In genomic region chr5:45774528-45774927, GRCh38 we compare ENCODE assay signal across 14 cellular contexts.
DNase-seq lines count a peak whose midpoint lies in the region; ATAC-seq and TF ChIP-seq lines count a peak whose summit lies in the region.
"Had no signal": no experiment of that assay in that cellular context is flagged by ENCODE, and none has a peak within 500 bp of the region (broad histone marks: within the 10 kb centered on the region; RNA-seq: fewer than 3 reads in every experiment).

No MANE protein-coding gene starts in this region.

- WGBS in ovary, 3 donors: 14 to 36% (median 18%) methylated on average over 1 of the region's 1 CpG

- H3K27me3 ChIP-seq in RWPE2 (ENCODE audit: insufficient read depth, poor library complexity, severe bottlenecking) (no peaks in the 10 kb centered on the region), ovary (no peaks in the 10 kb centered on the region)

- H3K9me3 Mint-ChIP-seq in HFFc6 (peaks cover 17% of the 10 kb centered on the region), nephron progenitor cell (no peaks in the 10 kb centered on the region)

- H3K9me3 ChIP-seq in RWPE2 (ENCODE audit: severe bottlenecking): peaks cover 6% of the 10 kb centered on the region
- no peaks in the 10 kb centered on the region for H3K9me3 ChIP-seq in ovary

- H3K27ac Mint-ChIP-seq in HFFc6: no peak overlapping the region
- no peak overlapping the region for H3K27ac Mint-ChIP-seq in nephron progenitor cell
- H3K27ac Mint-ChIP-seq: activated CD4-positive, alpha-beta T cell treated with anti-CD3 and anti-CD28 coated beads, Interleukin-2, amount 10 ng/mL, durations not matched to agents 24 days and 14 days; activated naive CD4-positive, alpha-beta T cell treated with anti-CD3 and anti-CD28 coated beads, Interleukin-2, amount 50 U/mL, for 24 hours; memory B cell had no signal

- TF ChIP-seq POLR2A in ovary (IDR thresholded peaks at IDR 0.05): no peak

- intact Hi-C loops in ovary (cut with DNase I): no loop called here

- no peak overlapping the region for H3K4me3 ChIP-seq in RWPE2 (ENCODE audit: severe bottlenecking)
- no peak overlapping the region for H3K4me3 ChIP-seq in ovary
- H3K4me3 ChIP-seq: SK-N-MC had no signal

- H3K27me3 Mint-ChIP-seq in HFFc6 (ENCODE audit: insufficient read depth) (no peaks in the 10 kb centered on the region), nephron progenitor cell (ENCODE audit: low read depth, poor library complexity) (no peaks in the 10 kb centered on the region)
- H3K27me3 Mint-ChIP-seq: activated CD4-positive, alpha-beta T cell treated with anti-CD3 and anti-CD28 coated beads, Interleukin-2, amount 10 ng/mL, durations not matched to agents 24 days and 14 days; activated naive CD4-positive, alpha-beta T cell treated with anti-CD3 and anti-CD28 coated beads, Interleukin-2, amount 50 U/mL, for 24 hours; memory B cell had no signal

- H3K4me1 Mint-ChIP-seq in HFFc6 (ENCODE audit: low read depth): no peaks in the 10 kb centered on the region
- no peaks in the 10 kb centered on the region for H3K4me1 Mint-ChIP-seq in nephron progenitor cell
- H3K4me1 Mint-ChIP-seq: activated CD4-positive, alpha-beta T cell treated with anti-CD3 and anti-CD28 coated beads, Interleukin-2, amount 10 ng/mL, durations not matched to agents 24 days and 14 days; activated naive CD4-positive, alpha-beta T cell treated with anti-CD3 and anti-CD28 coated beads, Interleukin-2, amount 50 U/mL, for 24 hours; memory B cell had no signal

- no peaks in the 10 kb centered on the region for H3K36me3 Mint-ChIP-seq in HFFc6 (ENCODE audit: low read depth)
- H3K36me3 Mint-ChIP-seq in nephron progenitor cell (ENCODE audit: low read depth): no peaks in the 10 kb centered on the region
- H3K36me3 Mint-ChIP-seq: activated naive CD4-positive, alpha-beta T cell treated with anti-CD3 and anti-CD28 coated beads, Interleukin-2, amount 50 U/mL, for 24 hours; memory B cell had no signal

- H3K4me1 ChIP-seq in RWPE2 (ENCODE audit: insufficient read depth, poor library complexity, severe bottlenecking) (no peaks in the 10 kb centered on the region), ovary (ENCODE audit: insufficient read depth) (no peaks in the 10 kb centered on the region)

- TF ChIP-seq EP300 in ovary (IDR thresholded peaks at IDR 0.05): no peak

- H3K4me3 Mint-ChIP-seq in HFFc6 (no peak overlapping the region), nephron progenitor cell (no peak overlapping the region)
- H3K4me3 Mint-ChIP-seq: activated CD4-positive, alpha-beta T cell treated with anti-CD3 and anti-CD28 coated beads, Interleukin-2, amount 10 ng/mL, durations not matched to agents 24 days and 14 days; activated naive CD4-positive, alpha-beta T cell treated with anti-CD3 and anti-CD28 coated beads, Interleukin-2, amount 50 U/mL, for 24 hours; memory B cell had no signal

- H3K36me3 ChIP-seq in RWPE2 (ENCODE audit: low read depth) (no peaks in the 10 kb centered on the region), ovary (no peaks in the 10 kb centered on the region)

- no peak overlapping the region for H3K27ac ChIP-seq in RWPE2 (ENCODE audit: poor library complexity, severe bottlenecking)
- no peak overlapping the region for H3K27ac ChIP-seq in ovary
- H3K27ac ChIP-seq: SK-N-MC had no signal

- peak; percentile 57 for TF ChIP-seq CTCF in HFFc6 (IDR thresholded peaks at IDR 0.05)
- peak; percentile 73 for TF ChIP-seq CTCF in RWPE2 (IDR thresholded peaks at IDR 0.05; ENCODE audit: poor library complexity, severe bottlenecking)
- TF ChIP-seq CTCF in nephron progenitor cell (IDR thresholded peaks at IDR 0.05): peak; percentile 35
- no peak for TF ChIP-seq CTCF in ovary (IDR thresholded peaks at IDR 0.05)

- ATAC-seq in RWPE2 (ENCODE audit: low read depth): no peak
- ATAC-seq: right cardiac atrium had no signal

- DNase-seq in NCI-H2107 treated with DMSO at 0.1 percent for 48 hours (lab: John Stamatoyannopoulos, UW; ENCODE audit: unreplicated experiment) (peak; percentile 9), NCI-H2107 (lab: John Stamatoyannopoulos, UW) (no peak), HFFc6 (no peak), RWPE2 (ENCODE audit: low spot score) (no peak), nephron progenitor cell (no peak), NCI-H345 (lab: John Stamatoyannopoulos, UW) (no peak), SK-N-DZ (ENCODE audit: low spot score) (no peak), ovary (no peak)
- DNase-seq: activated CD4-positive, alpha-beta T cell treated with anti-CD3 and anti-CD28 coated beads, Interleukin-2, amount 10 ng/mL, durations not matched to agents 24 days and 14 days; NCI-H187 had no signal

Comparison
In these comparisons a context has a peak if more than half of its experiments do, and no peak if none do; other contexts are left out.
1. CTCF ChIP-seq: peak in HFFc6 (single experiment), RWPE2 (single experiment) and nephron progenitor cell (single experiment); none in ovary (0 of 3).